ENCODE assay signal across 9 cellular contexts in the genomic region with DNA sequence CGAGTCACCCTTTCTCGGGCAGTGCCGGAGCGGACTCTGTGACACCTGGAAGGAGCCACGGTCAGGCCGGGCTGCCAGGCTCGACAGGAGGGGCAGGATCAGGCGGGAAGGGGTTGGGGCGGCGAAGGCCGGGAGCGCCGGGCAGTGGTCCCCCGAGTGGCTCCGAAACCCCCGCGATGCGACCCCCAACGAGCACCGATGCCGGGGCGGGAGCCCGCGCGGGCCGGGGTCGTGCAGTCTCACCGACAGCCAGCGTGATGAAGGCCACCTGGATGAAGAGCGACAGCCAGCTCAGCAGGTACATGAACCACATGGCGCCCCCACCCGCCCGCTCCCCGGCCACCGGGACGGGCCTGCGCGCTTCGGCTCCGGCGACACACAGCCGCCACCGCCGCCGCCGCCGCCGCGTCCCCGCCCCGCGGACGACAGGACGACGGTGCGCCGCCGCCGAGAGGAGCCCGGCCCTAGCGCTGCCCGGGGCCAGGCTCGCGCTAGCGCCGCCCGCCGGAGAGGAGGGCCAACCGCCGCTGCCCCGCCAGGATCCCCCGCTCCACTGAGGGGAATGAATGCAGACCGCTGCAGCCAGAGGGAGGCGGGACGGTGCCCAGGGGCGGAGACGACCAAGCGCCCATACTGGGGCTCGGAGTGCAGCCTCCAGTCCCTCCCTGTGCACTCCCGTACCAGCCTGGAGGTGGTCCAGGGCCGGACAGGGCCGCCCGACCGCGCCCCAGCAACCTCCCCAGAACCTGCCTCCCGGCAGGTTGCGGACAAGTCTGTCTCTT. TPM values are rescaled to one million over a fixed set of nuclear protein-coding genes. Genes with fewer than 3 reads are reported as not detected.
DNase-seq lines count a peak whose midpoint lies in the region; ATAC-seq, FAIRE-seq and TF ChIP-seq lines count a peak whose summit lies in the region.
"Had no signal": no experiment of that assay in that cellular context is flagged by ENCODE, and none has a peak within 500 bp of the region (broad histone marks: within the 10 kb centered on the region; RNA-seq: fewer than 3 reads in every experiment).

A gene (minus strand): TSS at position 429 of the 782 bp plus-strand sequence. CDS start 116 bp downstream, at position 313.

- H3K4me2 ChIP-seq in keratinocyte (ENCODE audit: control insufficient read depth, extremely low read depth, insufficient read depth, low read depth, low read length), result peak within 1 kb of the TSS; percentile 92

- FAIRE-seq in keratinocyte (lab: Jason Lieb, UNC), result no peak
- FAIRE-seq: colon had no signal

- H4K20me1 ChIP-seq in keratinocyte (ENCODE audit: control insufficient read depth, extremely low read depth, insufficient read depth, low read length), result peaks cover 5% of the 10 kb centered on the region

- peak within 1 kb of the TSS; percentile 56 for H3K27ac ChIP-seq in keratinocyte (ENCODE audit: control insufficient read depth, insufficient read depth, low read length)

- H3K4me3 ChIP-seq in AG09309 (ENCODE audit: control insufficient read depth, low read depth, low read length), result peak within 1 kb of the TSS; percentile 78
- H3K4me3 ChIP-seq in keratinocyte (ENCODE audit: control insufficient read depth in 2 of 3, extremely low read depth in 1 of 3, insufficient read depth in 2 of 3, low read depth in 1 of 3, low read length in 3 of 3), result peak within 1 kb of the TSS; percentile 83 to 98 (median 96)

- ATAC-seq in GM18873 (IDR thresholded peaks at IDR 0.05; ENCODE audit: low FRiP score, unreplicated experiment) (peak; percentile 80), HG03135 (IDR thresholded peaks at IDR 0.05; ENCODE audit: unreplicated experiment) (peak; percentile 96)

- TF ChIP-seq CTCF in AG09309 (IDR thresholded peaks at IDR 0.05; ENCODE audit: control insufficient read depth, insufficient read depth, low read depth, low read length, missing control alignments) (peak; percentile 62), keratinocyte (optimal IDR thresholded peaks at IDR 0.05 in 1 of 3, IDR thresholded peaks at IDR 0.05 in 1 of 3, conservative IDR thresholded peaks at IDR 0.05 in 1 of 3; ENCODE audit: extremely low read depth in 1 of 3, insufficient read depth in 2 of 3, low read length in 3 of 3) (peak; percentile 48 to 85 (median 73))

- H3K4me1 ChIP-seq in keratinocyte (ENCODE audit: control insufficient read depth, extremely low read depth, insufficient read depth, low read length), result peaks cover 15% of the 10 kb centered on the region

- peak; percentile 16 for DNase-seq in AG09309 (ENCODE audit: low read depth)
- peak; percentile 90 for DNase-seq in NCI-H226
- DNase-seq in activated CD4-positive, CD25-positive, alpha-beta regulatory T cell treated with anti-CD3 and anti-CD28 coated beads, Interleukin-2, amount 50 U/mL, for 16 hours (ENCODE audit: low read depth, low spot score), result peak; percentile 79
- peak; percentile 86 for DNase-seq in central memory CD4-positive, alpha-beta T cell
- DNase-seq in keratinocyte (ENCODE audit: low read depth, low spot score), result no peak
- peak; percentile 85 to 88 for DNase-seq in stimulated activated CD4-positive, alpha-beta T cell treated with anti-CD3 and anti-CD28 coated beads, Interleukin-15, amount 100 ng/mL, for 1 hour (ENCODE audit: low read depth in 1 of 2, low spot score in 1 of 2)

- no peaks in the 10 kb centered on the region for H3K27me3 ChIP-seq in keratinocyte (ENCODE audit: control insufficient read depth, extremely low read depth, insufficient read depth, low read length)

- H2AFZ ChIP-seq in keratinocyte (ENCODE audit: control insufficient read depth, low read length), result peak within 1 kb of the TSS; percentile 96

- peaks cover 5 to 13% of the 10 kb centered on the region in 2 experiments for H3K36me3 ChIP-seq in keratinocyte (ENCODE audit: control insufficient read depth in 2 of 2, extremely low read depth in 1 of 2, insufficient read depth in 2 of 2, low read length in 2 of 2)

- dilution Hi-C loops in keratinocyte (cut with MboI; ENCODE audit: extremely low pct_ligation_motif_present, low sequenced_read_pairs), result no loop called here

- H3K9me3 ChIP-seq in keratinocyte (ENCODE audit: control insufficient read depth, low read depth, low read length), result no peaks in the 10 kb centered on the region

- H3K9me1 ChIP-seq in keratinocyte (ENCODE audit: control insufficient read depth, extremely low read depth, insufficient read depth, low read length), result no peaks in the 10 kb centered on the region

- peaks cover 20% of the 10 kb centered on the region for H3K79me2 ChIP-seq in keratinocyte (ENCODE audit: control insufficient read depth, insufficient read depth, low read length)

- H3K9ac ChIP-seq in keratinocyte (ENCODE audit: control insufficient read depth, extremely low read depth, insufficient read depth, low read length), result peak within 1 kb of the TSS; percentile 81

RNA-seq across cellular contexts. Expression of the gene that starts here (rescaled TPM):
- polyA plus RNA-seq in keratinocyte, result 66.3 to 78.8 TPM (median 66.6 TPM) in 3 replicates
- polyA plus RNA-seq in keratinocyte (2011; ENCODE audit: low read depth), result 5.9 TPM
- 50.2 and 67.7 TPM in 2 replicates for polyA plus RNA-seq in keratinocyte (2011; cell fraction: cytosol; rRNA removed)
- polyA plus RNA-seq in keratinocyte (2011; cell fraction: nucleus; rRNA removed), result 53.6 and 55.7 TPM in 2 replicates
- 15.2 and 46.3 TPM in 2 replicates for polyA plus RNA-seq in keratinocyte (2012; ENCODE audit: low replicate concordance)
- polyA minus RNA-seq in keratinocyte, result 67.2 to 100 TPM (median 72.0 TPM) in 3 replicates
- 28.6 TPM for polyA minus RNA-seq in keratinocyte (2011; cell fraction: cytosol; rRNA and poly(A)+ RNA removed)
- polyA minus RNA-seq in keratinocyte (2011; cell fraction: nucleus; rRNA and poly(A)+ RNA removed), result 16.1 and 48.0 TPM in 2 replicates
